ENCODE assay signal across 20 cellular contexts in genomic region chr4:4225915-4226605, GRCh38. TPM values are rescaled to one million over a fixed set of nuclear protein-coding genes. Genes with fewer than 3 reads are reported as not detected.
A peak's percentile ranks its signal among the peaks of the same experiment; 100 is the strongest.
DNase-seq lines count a peak whose midpoint lies in the region; ATAC-seq, FAIRE-seq and TF ChIP-seq lines count a peak whose summit lies in the region.
"Had no signal": no experiment of that assay in that cellular context is flagged by ENCODE, and none has a peak within 500 bp of the region (broad histone marks: within the 10 kb centered on the region; RNA-seq: fewer than 3 reads in every experiment).

No MANE protein-coding gene starts in this region.

- no peaks in the 10 kb centered on the region for H3K79me1 ChIP-seq in IMR-90 (ENCODE audit: low read depth in 1 of 2, low read length in 2 of 2)
- H3K79me1 ChIP-seq in H1 (ENCODE audit: low read depth, low read length): no peaks in the 10 kb centered on the region

- no peak overlapping the region for H2BK12ac ChIP-seq in H1 (ENCODE audit: low read depth, low read length)

- H3K4me3 ChIP-seq in IMR-90 (ENCODE audit: insufficient read depth, low read depth, low read length) (no peak overlapping the region), H1 (ENCODE audit: extremely low read depth in 1 of 4, insufficient read depth in 2 of 4, low read depth in 3 of 4, low read length in 4 of 4) (peak overlapping the region in 3 of 4 experiments; percentile 19 to 52 (median 24); a peak in 4 of 8 replicates), neural cell (ENCODE audit: low read length) (peak overlapping the region; percentile 56)
- H3K4me3 ChIP-seq: ovary, PC-9, spleen, suprapubic skin had no signal

- H3K14ac ChIP-seq in IMR-90 (replicated peaks; ENCODE audit: low read depth, low read length): no peak overlapping the region
- no peak overlapping the region for H3K14ac ChIP-seq in H1 (ENCODE audit: insufficient read length)

- WGBS in IMR-90 (ENCODE audit: extremely low coverage in 2 of 2, insufficient read length in 1 of 2), 2 experiments: 25% methylated on average over 4 of the region's 41 CpGs; no CpG with 5 or more reads in 1 of the 2 experiments
- 26% methylated on average over 37 of the region's 41 CpGs; no CpG with 5 or more reads in 1 of the 2 experiments for WGBS in H1 (ENCODE audit: extremely low coverage in 1 of 2, insufficient coverage in 1 of 2, insufficient read length in 1 of 2, insufficient replicate concordance in 2 of 2, low coverage in 1 of 2, low lambda C conversion rate in 2 of 2, missing lambda C conversion rate in 1 of 2), 2 experiments

- H2AK5ac ChIP-seq in IMR-90 (ENCODE audit: low read depth, low read length) (no peak overlapping the region), H1 (ENCODE audit: low read depth, low read length) (no peak overlapping the region)

- TF ChIP-seq RAD21 in IMR-90 (IDR thresholded peaks at IDR 0.05; ENCODE audit: low read length) (no peak), H1 (IDR thresholded peaks at IDR 0.05 in 1 of 2, conservative IDR thresholded peaks at IDR 0.05 in 1 of 2; ENCODE audit: low read depth in 2 of 2, low read length in 2 of 2) (no peak), neural cell (conservative IDR thresholded peaks at IDR 0.05) (no peak)

- H3F3A ChIP-seq in neural cell (ENCODE audit: insufficient read depth, low read length, poor library complexity, severe bottlenecking): no peaks in the 10 kb centered on the region

- TF ChIP-seq POLR2A in IMR-90 (IDR thresholded peaks at IDR 0.05; ENCODE audit: low read depth, low read length) (no peak), H1 (IDR thresholded peaks at IDR 0.05; ENCODE audit: control extremely low read depth in 1 of 2, low read depth in 2 of 2, low read length in 2 of 2) (no peak)

- H4K91ac ChIP-seq in IMR-90 (ENCODE audit: insufficient read depth, low read depth, low read length) (no peak overlapping the region), H1 (replicated peaks; ENCODE audit: insufficient read length, low read length) (no peak overlapping the region)

- intact Hi-C loops in IMR-90 (cut with micrococcal nuclease) (no loop called here), cardiac septum (cut with DNase I) (no loop called here)

- no peaks in the 10 kb centered on the region for H3K9me2 ChIP-seq in neural cell (ENCODE audit: insufficient read depth, low read length)

- H3K4me1 ChIP-seq in IMR-90 (ENCODE audit: control insufficient read depth, insufficient read depth, low read length): no peaks in the 10 kb centered on the region
- peaks cover 0 to 2% (median under 1%) of the 10 kb centered on the region in 4 experiments; a peak in 2 of 7 replicates for H3K4me1 ChIP-seq in H1 (replicated peaks in 1 of 4; ENCODE audit: control insufficient read depth in 3 of 4, insufficient read depth in 4 of 4, low read length in 3 of 4)

- no peak overlapping the region for H2BK120ac ChIP-seq in IMR-90 (ENCODE audit: low read depth, low read length)
- H2BK120ac ChIP-seq in H1 (replicated peaks; ENCODE audit: low read depth, low read length): no peak overlapping the region

- H4K5ac ChIP-seq in IMR-90 (ENCODE audit: low read depth, low read length) (no peak overlapping the region), H1 (ENCODE audit: insufficient read length, low read depth, low read length) (no peak overlapping the region)

- ATAC-seq in IMR-90 (ENCODE audit: low read depth): no peak
- ATAC-seq: activated naive CD4-positive, alpha-beta T cell treated with anti-CD3 and anti-CD28 coated beads, Interleukin-2, amount 50 U/mL, for 72 hours had no signal

- H3K27me3 ChIP-seq in IMR-90 (ENCODE audit: control insufficient read depth, insufficient read depth, low read length) (peaks cover 44% of the 10 kb centered on the region), H1 (replicated peaks in 1 of 4; ENCODE audit: control insufficient read depth in 3 of 4, extremely low read depth in 1 of 4, insufficient read depth in 3 of 4, low read length in 3 of 4) (peaks cover 40 to 59% (median 52%) of the 10 kb centered on the region in 4 experiments), neural cell (ENCODE audit: insufficient read depth, low read depth, low read length) (peaks cover 55% of the 10 kb centered on the region)
- H3K27me3 ChIP-seq: ovary had no signal

- no peaks in the 10 kb centered on the region for H3K9me1 ChIP-seq in IMR-90 (ENCODE audit: insufficient read depth, low read length)

- H3K4me2 ChIP-seq in IMR-90 (ENCODE audit: low read depth, low read length) (no peak overlapping the region), H1 (ENCODE audit: insufficient read depth in 1 of 2, low read depth in 2 of 2, low read length in 2 of 2) (peak overlapping the region; percentile 16 to 62; a peak in 3 of 4 replicates), neural cell (ENCODE audit: low read length) (no peak overlapping the region)
- H3K4me2 ChIP-seq: PC-9 had no signal

- TF ChIP-seq EP300 in H1 (IDR thresholded peaks at IDR 0.05; ENCODE audit: borderline replicate concordance in 1 of 2, low read depth in 2 of 2, low read length in 2 of 2) (no peak), neural cell (conservative IDR thresholded peaks at IDR 0.05; ENCODE audit: poor library complexity, severe bottlenecking) (no peak)

- H4K8ac ChIP-seq in IMR-90 (ENCODE audit: low read depth in 2 of 2, low read length in 2 of 2) (no peak overlapping the region), H1 (ENCODE audit: extremely low read depth, insufficient read depth, low read length) (peak overlapping the region; percentile 5; the same call in 1 of the 2 replicates)

- no peaks in the 10 kb centered on the region for H3K36me3 ChIP-seq in IMR-90 (ENCODE audit: control insufficient read depth, insufficient read depth, low read length)
- H3K36me3 ChIP-seq in H1 (ENCODE audit: control insufficient read depth in 2 of 4, insufficient read depth in 4 of 4, low read length in 3 of 4): peaks cover 0 to 6% (median 0%) of the 10 kb centered on the region in 4 experiments; a peak in 1 of 8 replicates
- H3K36me3 ChIP-seq in neural cell (ENCODE audit: insufficient read depth, low read length): no peaks in the 10 kb centered on the region
- H3K36me3 ChIP-seq: ovary, spleen, suprapubic skin had no signal

- H3K79me2 ChIP-seq in H1 (ENCODE audit: control insufficient read depth in 1 of 2, insufficient read depth in 2 of 2, low read length in 2 of 2) (no peaks in the 10 kb centered on the region), neural cell (replicated peaks; ENCODE audit: insufficient read depth, low read length) (no peaks in the 10 kb centered on the region)

- H3K9me3 ChIP-seq in IMR-90 (ENCODE audit: control insufficient read depth, insufficient read depth, low read length) (peaks cover 4% of the 10 kb centered on the region; the same call in 1 of the 2 replicates), H1 (ENCODE audit: insufficient read depth in 2 of 2, low read depth in 1 of 2, low read length in 1 of 2) (peaks cover 0 to 5% of the 10 kb centered on the region in 2 experiments; a peak in 1 of 4 replicates), neural cell (ENCODE audit: low read length) (no peaks in the 10 kb centered on the region)
- H3K9me3 ChIP-seq: spleen, suprapubic skin had no signal

- no peaks in the 10 kb centered on the region for H4K20me1 ChIP-seq in IMR-90 (ENCODE audit: insufficient read depth, low read length)
- no peaks in the 10 kb centered on the region for H4K20me1 ChIP-seq in H1 (replicated peaks in 1 of 2; ENCODE audit: control insufficient read depth in 1 of 2, insufficient read depth in 2 of 2, low read length in 2 of 2)
- H4K20me1 ChIP-seq in neural cell (ENCODE audit: insufficient read depth): no peaks in the 10 kb centered on the region

- H2BK15ac ChIP-seq in IMR-90 (ENCODE audit: low read depth, low read length): no peak overlapping the region
- no peak overlapping the region for H2BK15ac ChIP-seq in H1 (ENCODE audit: low read length)

- H3K18ac ChIP-seq in IMR-90 (ENCODE audit: low read depth, low read length): no peak overlapping the region
- H3K18ac ChIP-seq in H1 (ENCODE audit: extremely low read depth, low read length): no peak overlapping the region

- H3K23me2 ChIP-seq in H1 (ENCODE audit: low read depth, low read length): no peaks in the 10 kb centered on the region; the same call in 1 of the 2 replicates

- dilution Hi-C loops in IMR-90 (cut with HindIII; ENCODE audit: low sequenced_read_pairs, unreplicated experiment): no loop called here

- H2AK9ac ChIP-seq in IMR-90 (replicated peaks; ENCODE audit: low read depth, low read length, poor library complexity): no peak overlapping the region

- CTCF ChIA-PET in IMR-90 (lab: Yijun Ruan, JAX): no interaction called here
- CTCF ChIA-PET in H1 (lab: Charles Lee; ENCODE audit: partially characterized antibody): interaction anchor here (1.4 kb wide), 1 partner anchor 43 kb away, joined by 6 read pairs; no protein-coding TSS in a partner anchor

- no peak overlapping the region for H2BK20ac ChIP-seq in IMR-90 (ENCODE audit: low read depth, low read length)
- H2BK20ac ChIP-seq in H1 (ENCODE audit: low read length): no peak overlapping the region

- BruUV-seq in IMR-90 (replicated peaks; lab: Mats Ljungman, UMichigan): no TSS peak

- TF ChIP-seq CTCF in IMR-90 (conservative IDR thresholded peaks at IDR 0.05; ENCODE audit: low read depth, low read length): no peak
- no peak for TF ChIP-seq CTCF in H1 (IDR thresholded peaks at IDR 0.05; ENCODE audit: control extremely low read depth in 1 of 3, insufficient read depth in 1 of 3, low read depth in 1 of 3, low read length in 3 of 3)
- TF ChIP-seq CTCF in neural cell (IDR thresholded peaks at IDR 0.05; ENCODE audit: poor library complexity, severe bottlenecking): no peak

- H3K4ac ChIP-seq in IMR-90 (ENCODE audit: low read depth, low read length) (no peak overlapping the region), H1 (replicated peaks; ENCODE audit: insufficient read length, low read depth, low read length) (no peak overlapping the region)

- H3K9ac ChIP-seq in IMR-90 (ENCODE audit: low read depth, low read length) (no peak overlapping the region), H1 (replicated peaks in 1 of 4; ENCODE audit: extremely low read depth in 1 of 4, low read depth in 3 of 4, low read length in 3 of 4) (no peak overlapping the region), neural cell (ENCODE audit: low read length) (no peak overlapping the region)

- DNase-seq in NCI-H1694 (lab: John Stamatoyannopoulos, UW): peak; percentile 0
- no peak for DNase-seq in NCI-H1694 treated with DMSO at 0.1 percent for 48 hours (lab: John Stamatoyannopoulos, UW)
- DNase-seq in IMR-90: peak; percentile 2
- peak in 1 of 2 experiments; percentile 58 for DNase-seq in H1 (ENCODE audit: low read depth in 1 of 2, low spot score in 2 of 2)
- DNase-seq in NCI-H1105 (lab: John Stamatoyannopoulos, UW): no peak
- no peak for DNase-seq in cardiac septum (ENCODE audit: low spot score)
- DNase-seq in stimulated activated CD4-positive, alpha-beta T cell treated with anti-CD3 and anti-CD28 coated beads, Interleukin-12 subunit alpha, Interleukin-12 subunit beta, amount 100 ng/mL, for 4 hours: no peak
- DNase-seq: activated CD8-positive, alpha-beta memory T cell treated with anti-CD3 and anti-CD28 coated beads, Interleukin-2, amount 50 U/mL, for 4 hours; mesendoderm; NCI-H2171 treated with DMSO at 0.1 percent for 48 hours; ovary; PC-9; spleen; SW 1271 had no signal

- POLR2A ChIA-PET in IMR-90 (lab: Charles Lee; ENCODE audit: unreplicated experiment): no interaction called here
- POLR2A ChIA-PET in H1 (lab: Charles Lee; ENCODE audit: partially characterized antibody): no interaction called here

- no peak overlapping the region for H3K56ac ChIP-seq in IMR-90 (ENCODE audit: extremely low read depth, insufficient read depth, low read length)
- no peak overlapping the region for H3K56ac ChIP-seq in H1 (replicated peaks; ENCODE audit: insufficient read length, low read depth, low read length)

- FAIRE-seq in H1 (lab: Jason Lieb, UNC): no peak
- FAIRE-seq: A204.1 had no signal

- no peak overlapping the region for H2BK5ac ChIP-seq in IMR-90 (ENCODE audit: low read depth, low read length, poor library complexity, severe bottlenecking)
- no peak overlapping the region for H2BK5ac ChIP-seq in H1 (ENCODE audit: low read depth, low read length)

- in situ Hi-C loops in IMR-90 (cut with MboI; ENCODE audit: low sequenced_read_pairs): no loop called here

- H3K23ac ChIP-seq in IMR-90 (ENCODE audit: low read depth, low read length) (no peak overlapping the region), H1 (ENCODE audit: insufficient read length) (no peak overlapping the region)

- H3K27ac ChIP-seq in IMR-90 (ENCODE audit: insufficient read depth, low read length) (no peak overlapping the region), H1 (ENCODE audit: low read depth, low read length) (no peak overlapping the region), neural cell (ENCODE audit: low read length) (no peak overlapping the region)
- H3K27ac ChIP-seq: ovary, PC-9, spleen, suprapubic skin had no signal

- H2AFZ ChIP-seq in IMR-90 (replicated peaks; ENCODE audit: low read length, poor library complexity) (no peak overlapping the region), H1 (ENCODE audit: low read length) (no peak overlapping the region), neural cell (ENCODE audit: low read depth, low read length) (no peak overlapping the region)
- H2AFZ ChIP-seq: PC-9 had no signal

RNA-seq across cellular contexts. Expression of gene OTOP1, which starts 0.7 kb away (rescaled TPM):
- not detected in 2 replicates for total RNA-seq in IMR-90 (2012; rRNA removed)
- polyA plus RNA-seq in IMR-90 (2012; rRNA removed): not detected in 2 replicates
- not detected in 2 replicates for polyA plus RNA-seq in IMR-90 (2012; cell fraction: cytosol; rRNA removed)
- polyA plus RNA-seq in IMR-90 (2012; cell fraction: nucleus; rRNA removed; ENCODE audit: low replicate concordance): not detected in 2 replicates
- total RNA-seq in H1 (2021; fragmentation: NEBNext Ultra II Directional; extraction: Animal tissue kit (Norgen Biotek cat#: 25700)): not detected in 2 replicates
- polyA plus RNA-seq in H1 (2011; rRNA removed): not detected in 2 replicates
- not detected for polyA plus RNA-seq in H1 (2011; cell fraction: cytosol; rRNA removed)
- not detected for polyA plus RNA-seq in H1 (2011; cell fraction: nucleus; rRNA removed)
- not detected in 4 replicates for polyA plus RNA-seq in H1 (2012, experiment 1 of 2)
- not detected for polyA plus RNA-seq in H1 (2012, experiment 2 of 2)
- polyA plus RNA-seq in H1 (2013, experiment 1 of 2): 0.02 TPM
- not detected for polyA plus RNA-seq in H1 (2013, experiment 2 of 2)
- polyA minus RNA-seq in H1 (2011; rRNA and poly(A)+ RNA removed): not detected in 2 replicates
- not detected for polyA minus RNA-seq in H1 (2011; cell fraction: cytosol; rRNA and poly(A)+ RNA removed)
- not detected for polyA minus RNA-seq in H1 (2011; cell fraction: nucleus; rRNA and poly(A)+ RNA removed)
- 0.16 TPM in 1 of 2 replicates, not detected in the other for polyA plus RNA-seq in neural cell
- not detected in 2 replicates for polyA minus RNA-seq in neural cell
- not detected for total RNA-seq in cardiac septum
- total RNA-seq: activated naive CD4-positive, alpha-beta T cell treated with anti-CD3 and anti-CD28 coated beads, Interleukin-2, amount 50 U/mL, for 72 hours; dermis microvascular lymphatic vessel endothelial cell; M059J; ovary; PC-9; spleen had no signal
- polyA plus RNA-seq: ovary, spleen had no signal

RNA-seq across cellular contexts. Expression of gene TMEM128, which starts 22.0 kb away (rescaled TPM):
- 21.9 and 27.2 TPM in 2 replicates for total RNA-seq in IMR-90 (2012; rRNA removed)
- polyA plus RNA-seq in IMR-90 (2012; rRNA removed): 16.3 and 22.6 TPM in 2 replicates
- polyA plus RNA-seq in IMR-90 (2012; cell fraction: cytosol; rRNA removed): 8.9 and 12.6 TPM in 2 replicates
- 3.7 and 11.2 TPM in 2 replicates for polyA plus RNA-seq in IMR-90 (2012; cell fraction: nucleus; rRNA removed; ENCODE audit: low replicate concordance)
- 15.9 and 17.7 TPM in 2 replicates for total RNA-seq in H1 (2021; fragmentation: NEBNext Ultra II Directional; extraction: Animal tissue kit (Norgen Biotek cat#: 25700))
- 23.3 and 33.6 TPM in 2 replicates for polyA plus RNA-seq in H1 (2011; rRNA removed)
- polyA plus RNA-seq in H1 (2011; cell fraction: cytosol; rRNA removed): 34.6 TPM
- polyA plus RNA-seq in H1 (2011; cell fraction: nucleus; rRNA removed): 5.8 TPM
- polyA plus RNA-seq in H1 (2012, experiment 1 of 2): 16.3 to 19.4 TPM (median 18.2 TPM) in 4 replicates
- 11.1 TPM for polyA plus RNA-seq in H1 (2012, experiment 2 of 2)
- polyA plus RNA-seq in H1 (2013, experiment 1 of 2): 13.5 TPM
- 15.4 TPM for polyA plus RNA-seq in H1 (2013, experiment 2 of 2)
- 17.3 and 18.6 TPM in 2 replicates for polyA minus RNA-seq in H1 (2011; rRNA and poly(A)+ RNA removed)
- polyA minus RNA-seq in H1 (2011; cell fraction: cytosol; rRNA and poly(A)+ RNA removed): 12.3 TPM
- polyA minus RNA-seq in H1 (2011; cell fraction: nucleus; rRNA and poly(A)+ RNA removed): 6.2 TPM
- 82.3 and 93.6 TPM in 2 replicates for polyA plus RNA-seq in neural cell
- polyA minus RNA-seq in neural cell: 44.9 and 47.0 TPM in 2 replicates
- total RNA-seq in cardiac septum: 12.4 TPM

Comparison
In these comparisons a context has a peak if more than half of its experiments do, and no peak if none do; other contexts are left out.
1. DNase-seq: peak in NCI-H1694 (single experiment) and IMR-90 (single experiment); none in NCI-H1694 treated with DMSO at 0.1 percent for 48 hours (single experiment), NCI-H1105 (single experiment), cardiac septum (single experiment) and stimulated activated CD4-positive, alpha-beta T cell treated with anti-CD3 and anti-CD28 coated beads, Interleukin-12 subunit alpha, Interleukin-12 subunit beta, amount 100 ng/mL, for 4 hours (single experiment).
2. H3K4me2 ChIP-seq: peak in H1 (2 of 2); none in IMR-90 (single experiment) and neural cell (single experiment).